ENCODE assay signal across 9 cellular contexts in genomic region chr2:23199115-23199918, GRCh38.
DNase-seq lines count a peak whose midpoint lies in the region; ATAC-seq and TF ChIP-seq lines count a peak whose summit lies in the region.
"Had no signal": no experiment of that assay in that cellular context is flagged by ENCODE, and none has a peak within 500 bp of the region (broad histone marks: within the 10 kb centered on the region; RNA-seq: fewer than 3 reads in every experiment).

No MANE protein-coding gene starts in this region.

- H2BK12ac ChIP-seq in H9 (ENCODE audit: insufficient read length, low read depth, low read length): no peak overlapping the region

- peak overlapping the region; percentile 19 for H2BK120ac ChIP-seq in H9 (ENCODE audit: low read depth, low read length, poor library complexity, severe bottlenecking)

- H3K4me1 Mint-ChIP-seq in H9: peaks cover 2 to 5% of the 10 kb centered on the region in 2 experiments

- H3K9me2 ChIP-seq in hepatocyte (replicated peaks; ENCODE audit: insufficient read depth): no peaks in the 10 kb centered on the region

- H2BK20ac ChIP-seq in H9 (ENCODE audit: low read depth, low read length, poor library complexity, severe bottlenecking): no peak overlapping the region

- no peak overlapping the region for H4K91ac ChIP-seq in H9 (ENCODE audit: insufficient read length, low read depth, low read length)

- H3K23ac ChIP-seq in H9 (ENCODE audit: insufficient read length, low read depth, low read length): no peak overlapping the region

- no CpG with 5 or more reads among the region's 7 CpGs for WGBS in H9 (ENCODE audit: extremely low coverage, insufficient read length, low lambda C conversion rate)
- WGBS in hepatocyte (ENCODE audit: low lambda C conversion rate, missing lambda C conversion rate): 56% methylated on average over 7 of the region's 7 CpGs

- in situ Hi-C loops in Panc1 (cut with HindIII; ENCODE audit: low pct_unique_long_range_greater_than_20kb, low sequenced_read_pairs): no loop called here

- BruUV-seq in Panc1 (replicated peaks; lab: Mats Ljungman, UMichigan): no TSS peak

- H2AFZ ChIP-seq in H9 (ENCODE audit: low read length) (no peak overlapping the region), hepatocyte (no peak overlapping the region)

- peak; percentile 47 for DNase-seq in Daoy (ENCODE audit: low read depth)
- DNase-seq in H9: no peak
- DNase-seq in Panc1 (ENCODE audit: low read depth, low spot score): peak; percentile 7
- DNase-seq in hepatocyte (ENCODE audit: low spot score): no peak
- DNase-seq in NCI-H2029 treated with DMSO at 0.1 percent for 48 hours (lab: John Stamatoyannopoulos, UW): no peak
- no peak for DNase-seq in OCI-M2 (lab: John Stamatoyannopoulos, UW; ENCODE audit: unreplicated experiment)
- DNase-seq in stimulated activated naive CD4-positive, alpha-beta T cell (lab: John Stamatoyannopoulos, UW): no peak

- H2AK5ac ChIP-seq in H9 (ENCODE audit: insufficient read length, low read length): no peak overlapping the region

- H3K23me2 ChIP-seq in H9 (ENCODE audit: insufficient read length, low read depth, low read length, poor library complexity, severe bottlenecking): no peaks in the 10 kb centered on the region

- no peak overlapping the region for H3K4ac ChIP-seq in H9 (ENCODE audit: low read depth, low read length)

- H3K4me3 Mint-ChIP-seq in H9: no peak overlapping the region

- H4K5ac ChIP-seq in H9 (ENCODE audit: insufficient read length, low read depth, low read length): no peak overlapping the region

- H3K79me2 ChIP-seq in H9 (ENCODE audit: insufficient read depth, low read length) (no peaks in the 10 kb centered on the region), hepatocyte (no peaks in the 10 kb centered on the region)

- no peak overlapping the region for H3K56ac ChIP-seq in H9 (ENCODE audit: insufficient read length, low read depth, low read length)

- CTCF ChIA-PET in Panc1 (lab: Charles Lee): no interaction called here

- no peak overlapping the region for H3K9ac ChIP-seq in H9 (ENCODE audit: extremely low read depth, insufficient read length, low read length)

- no peaks in the 10 kb centered on the region for H3K79me1 ChIP-seq in H9 (ENCODE audit: insufficient read depth, low read depth, low read length, poor library complexity, severe bottlenecking)

- H3T11ph ChIP-seq in H9 (ENCODE audit: low read length): no peak overlapping the region

- no peak overlapping the region for H2BK5ac ChIP-seq in H9 (ENCODE audit: insufficient read length, low read length)

- H4K8ac ChIP-seq in H9 (replicated peaks; ENCODE audit: insufficient read length, low read depth, low read length): no peak overlapping the region

- H2BK15ac ChIP-seq in H9 (ENCODE audit: low read depth, low read length): no peak overlapping the region

- H3K4me1 ChIP-seq in H9 (ENCODE audit: insufficient read depth, low read length): no peaks in the 10 kb centered on the region
- no peaks in the 10 kb centered on the region for H3K4me1 ChIP-seq in Panc1 (ENCODE audit: control insufficient read depth, insufficient read depth, low read length)
- no peaks in the 10 kb centered on the region for H3K4me1 ChIP-seq in hepatocyte (ENCODE audit: insufficient read depth)
- H3K4me1 ChIP-seq: SJSA1 had no signal

- no peaks in the 10 kb centered on the region for H3K9me3 ChIP-seq in H9 (ENCODE audit: control insufficient read depth, low read depth, low read length)
- no peaks in the 10 kb centered on the region for H3K9me3 ChIP-seq in Panc1 (ENCODE audit: control insufficient read depth, insufficient read depth, low read depth, low read length)
- H3K9me3 ChIP-seq in hepatocyte (ENCODE audit: low read depth): no peaks in the 10 kb centered on the region
- H3K9me3 ChIP-seq: SJSA1 had no signal

- POLR2A ChIA-PET in Panc1 (lab: Charles Lee): no interaction called here

- peaks cover 0 to 10% (median 6%) of the 10 kb centered on the region in 3 experiments; a peak in 4 of 7 replicates for H3K36me3 Mint-ChIP-seq in H9 (ENCODE audit: insufficient read depth in 1 of 3, low read depth in 3 of 3)

- H3K18ac ChIP-seq in H9 (ENCODE audit: insufficient read length, low read depth, low read length): no peak overlapping the region

- H3K27ac ChIP-seq in H9 (ENCODE audit: insufficient read length, low read depth, low read length) (no peak overlapping the region), Panc1 (ENCODE audit: low read length) (no peak overlapping the region), hepatocyte (no peak overlapping the region)
- H3K27ac ChIP-seq: SJSA1 had no signal

- H3K27me3 ChIP-seq in H9 (ENCODE audit: insufficient read depth, low read length) (no peaks in the 10 kb centered on the region), Panc1 (ENCODE audit: control insufficient read depth, insufficient read depth, low read length) (peaks cover 6% of the 10 kb centered on the region), hepatocyte (no peaks in the 10 kb centered on the region)

- intact Hi-C loops in Panc1 (cut with micrococcal nuclease; ENCODE audit: unreplicated experiment): loop anchor here (10.0 kb wide), 1 partner anchor 155 kb away; no protein-coding TSS in a partner anchor

- H3K4me3 ChIP-seq in Panc1 (ENCODE audit: low read depth in 2 of 2, low read length in 2 of 2) (no peak overlapping the region), hepatocyte (no peak overlapping the region)
- H3K4me3 ChIP-seq: SJSA1 had no signal

- H3K36me3 ChIP-seq in Panc1 (ENCODE audit: control insufficient read depth, insufficient read depth, low read length) (no peaks in the 10 kb centered on the region), hepatocyte (replicated peaks; ENCODE audit: insufficient read depth, low read depth) (no peaks in the 10 kb centered on the region)
- H3K36me3 ChIP-seq: SJSA1 had no signal

- no peaks in the 10 kb centered on the region for H4K20me1 ChIP-seq in H9 (ENCODE audit: control insufficient read depth, insufficient read depth, insufficient read length)
- no peaks in the 10 kb centered on the region for H4K20me1 ChIP-seq in hepatocyte (ENCODE audit: insufficient read depth, poor library complexity, severe bottlenecking)

- H3K27me3 Mint-ChIP-seq in H9 (ENCODE audit: low read depth): no peaks in the 10 kb centered on the region; the same call in 1 of the 2 replicates

- ATAC-seq in Panc1 (no peak), GM21576 (IDR thresholded peaks at IDR 0.05; ENCODE audit: unreplicated experiment) (no peak)

- TF ChIP-seq CTCF in H9 (conservative IDR thresholded peaks at IDR 0.05): peak; percentile 79
- peak; percentile 84 for TF ChIP-seq CTCF in Panc1 (IDR thresholded peaks at IDR 0.05)
- peak; percentile 43 for TF ChIP-seq CTCF in hepatocyte (IDR thresholded peaks at IDR 0.05; ENCODE audit: poor library complexity)

- H3K4me2 ChIP-seq in H9 (ENCODE audit: insufficient read depth, insufficient read length, low read length): no peak overlapping the region
- H3K4me2 ChIP-seq in hepatocyte: peak overlapping the region; percentile 21

- peaks cover 10 to 16% of the 10 kb centered on the region in 2 experiments for H3K9me3 Mint-ChIP-seq in H9

- H3K14ac ChIP-seq in H9 (ENCODE audit: insufficient read depth, low read length): no peak overlapping the region

- no peak overlapping the region for H3K27ac Mint-ChIP-seq in H9

Comparison
In these comparisons a context has a peak if more than half of its experiments do, and no peak if none do; other contexts are left out.
1. DNase-seq: peak in Daoy (single experiment) and Panc1 (single experiment); none in H9 (single experiment), hepatocyte (single experiment), NCI-H2029 treated with DMSO at 0.1 percent for 48 hours (single experiment), OCI-M2 (single experiment) and stimulated activated naive CD4-positive, alpha-beta T cell (0 of 6).
2. Peak in every context shown above with its lines, with median percentiles within 50 percentile points of each other: CTCF ChIP-seq.